ENCODE assay signal across 22 cellular contexts in genomic region chr20:41360831-41361756, GRCh38. TPM values are rescaled to one million over a fixed set of nuclear protein-coding genes. Genes with fewer than 3 reads are reported as not detected.
"Had no signal": no experiment of that assay in that cellular context is flagged by ENCODE, and none has a peak within 500 bp of the region (broad histone marks: within the 10 kb centered on the region; RNA-seq: fewer than 3 reads in every experiment).

No MANE protein-coding gene starts in this region.

- H3K27me3 ChIP-seq: uterus had no signal

- ATAC-seq: activated CD8-positive, alpha-beta T cell treated with anti-CD3 and anti-CD28 coated beads for 36 hours; activated T-cell treated with anti-CD3 and anti-CD28 coated beads, Interleukin-2, amount 50 U/mL, for 4 hours; sciatic nerve; stimulated activated memory B cell treated with anti-CD40 and anti-IgM and Interleukin-4, amounts not matched to agents 10 μg/mL and 1 μg/mL and 100 μg/mL, for 72 hours had no signal

- FAIRE-seq: astrocyte, bronchial epithelial cell, TTC549 had no signal

- DNase-seq: activated B cell treated with CpG ODN at 0.5 μM for 24 hours; activated CD4-positive, alpha-beta T cell treated with anti-CD3 and anti-CD28 coated beads for 48 hours; activated CD8-positive, alpha-beta T cell treated with anti-CD3 and anti-CD28 coated beads for 36 hours; activated effector memory CD4-positive, alpha-beta T cell treated with Interleukin-2 at 50 U/mL for 16 hours; activated naive CD4-positive, alpha-beta T cell treated with anti-CD3 and anti-CD28 coated beads, Interleukin-2, amount 50 U/mL, for 16 hours; activated T-cell treated with anti-CD3 and anti-CD28 coated beads, Interleukin-2, amount 50 U/mL, for 4 hours; erythroblast; immature natural killer cell; mesendoderm; occipital lobe; stimulated activated CD4-positive, alpha-beta T cell treated with anti-CD3 and anti-CD28 coated beads, Interleukin-12 subunit alpha, Interleukin-12 subunit beta, amount 100 ng/mL, for 4 hours; stimulated activated CD4-positive, alpha-beta T cell treated with anti-CD3 and anti-CD28 coated beads, Interleukin-2, amount 100 ng/mL, for 24 hours; uterus had no signal

- H3K4me3 ChIP-seq: gastrocnemius medialis, heart left ventricle, prostate gland, uterus had no signal

- H3K36me3 ChIP-seq: gastrocnemius medialis, prostate gland, uterus had no signal

- H3K9me3 ChIP-seq: gastrocnemius medialis, heart left ventricle, prostate gland, uterus had no signal

- H3K4me1 ChIP-seq: prostate gland had no signal

- H3K27ac ChIP-seq: uterus had no signal

RNA-seq across cellular contexts. Expression of gene EMILIN3, which starts 5.5 kb away (rescaled TPM):
- total RNA-seq: activated B cell treated with CpG ODN at 0.5 μM for 24 hours; activated CD8-positive, alpha-beta T cell treated with anti-CD3 and anti-CD28 coated beads for 36 hours; activated T-cell treated with anti-CD3 and anti-CD28 coated beads, Interleukin-2, amount 50 U/mL, for 4 hours; bronchial epithelial cell; T-helper 2 cell treated with Interferon-gamma antibody and Interleukin-4, amounts not matched to agents 100 ng/mL and 5 ng/mL, for 36 hours had no signal
- polyA plus RNA-seq: immature natural killer cell had no signal
